Comparison of ENCODE assay signal across 22 cellular contexts in the genomic region with DNA sequence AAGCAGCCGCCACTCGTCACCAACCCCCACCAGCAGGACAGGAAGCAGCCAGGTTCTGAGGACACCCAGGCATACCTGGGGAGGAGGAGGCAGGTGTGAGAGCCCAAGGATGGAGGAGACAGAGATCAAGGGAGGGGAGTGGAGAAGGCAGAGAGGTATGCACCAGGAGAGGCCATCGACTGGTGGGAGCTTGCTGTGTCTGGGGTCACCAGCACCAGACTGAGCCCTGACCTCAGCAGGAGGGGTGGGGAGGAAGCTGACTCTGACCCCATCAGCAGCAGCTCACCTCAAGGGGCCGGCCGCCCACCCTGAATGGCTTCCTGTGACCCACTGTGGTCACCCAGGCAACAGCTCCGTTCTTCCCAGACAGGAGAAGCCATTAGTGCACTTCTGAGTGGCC. TPM values are rescaled to one million over a fixed set of nuclear protein-coding genes. Genes with fewer than 3 reads are reported as not detected.
DNase-seq lines count a peak whose midpoint lies in the region; ATAC-seq, FAIRE-seq and TF ChIP-seq lines count a peak whose summit lies in the region.
"Had no signal": no experiment of that assay in that cellular context is flagged by ENCODE, and none has a peak within 500 bp of the region (broad histone marks: within the 10 kb centered on the region; RNA-seq: fewer than 3 reads in every experiment).

No MANE protein-coding gene starts in this region.

- intact Hi-C loops in kidney (cut with DNase I): no loop called here
- intact Hi-C loops in stomach (cut with DNase I; ENCODE audit: low total_unique reads): no loop called here

- no peak overlapping the region for H2AFZ ChIP-seq in DND-41 (ENCODE audit: low read depth, low read length)
- H2AFZ ChIP-seq: GM23338 had no signal

- no peak for ATAC-seq in activated CD8-positive, alpha-beta memory T cell treated with anti-CD3 and anti-CD28 coated beads, Interleukin-2, amount 10 ng/mL, durations not matched to agents 7 days and 5 days
- ATAC-seq in DND-41 (ENCODE audit: insufficient read depth, low read depth) (no peak), HG03439 (IDR thresholded peaks at IDR 0.05; ENCODE audit: unreplicated experiment) (no peak)
- ATAC-seq: CD8-positive, alpha-beta T cell; GM23338; HCT116; Panc1 had no signal

- no peak for TF ChIP-seq POLR2A in stomach (IDR thresholded peaks at IDR 0.05)

- no peak for TF ChIP-seq CTCF in DND-41 (IDR thresholded peaks at IDR 0.05; ENCODE audit: borderline replicate concordance, extremely low read depth, low read length, poor library complexity, severe bottlenecking)
- TF ChIP-seq CTCF in kidney (IDR thresholded peaks at IDR 0.05; ENCODE audit: borderline replicate concordance, extremely low read depth, insufficient read depth): no peak
- no peak for TF ChIP-seq CTCF in stomach (IDR thresholded peaks at IDR 0.05)

- H3K4me3 ChIP-seq in DND-41 (ENCODE audit: low read depth in 1 of 2, low read length in 2 of 2) (no peak overlapping the region), kidney (ENCODE audit: low read length in 2 of 2) (no peak overlapping the region), stomach (no peak overlapping the region)
- H3K4me3 ChIP-seq: BLaER1 treated with 17β-estradiol and CSF1 and Interleukin-3, amounts not matched to agents 10 nM and 100 nM; GM23338; SJCRH30 had no signal

- H3K27me3 ChIP-seq in DND-41 (ENCODE audit: insufficient read depth, low read length, poor library complexity): no peaks in the 10 kb centered on the region
- H3K27me3 ChIP-seq in stomach: peaks cover 0 to 10% (median 0%) of the 10 kb centered on the region in 3 donors
- H3K27me3 ChIP-seq: SJCRH30 had no signal

- CTCF ChIA-PET in activated CD8-positive, alpha-beta memory T cell treated with anti-CD3 and anti-CD28 coated beads, Interleukin-2, amount 10 ng/mL, durations not matched to agents 7 days and 5 days (lab: Charles Lee): no interaction called here

- H3K4me3 Mint-ChIP-seq in activated CD8-positive, alpha-beta memory T cell treated with anti-CD3 and anti-CD28 coated beads, Interleukin-2, amount 10 ng/mL, durations not matched to agents 7 days and 5 days: no peak overlapping the region
- H3K4me3 Mint-ChIP-seq: CD8-positive, alpha-beta T cell; GM23338; IgD-negative memory B cell had no signal

- peaks cover 7% of the 10 kb centered on the region for H3K27me3 Mint-ChIP-seq in activated CD8-positive, alpha-beta memory T cell treated with anti-CD3 and anti-CD28 coated beads, Interleukin-2, amount 10 ng/mL, durations not matched to agents 7 days and 5 days

- no peaks in the 10 kb centered on the region; the same call in 1 of the 2 replicates for H4K20me1 ChIP-seq in DND-41 (ENCODE audit: insufficient read depth, low read length)

- H3K36me3 ChIP-seq in DND-41 (ENCODE audit: insufficient read depth, low read length): peaks cover 62% of the 10 kb centered on the region
- H3K36me3 ChIP-seq in kidney (ENCODE audit: control insufficient read depth in 1 of 2, insufficient read depth in 2 of 2, low read length in 2 of 2): no peaks in the 10 kb centered on the region
- H3K36me3 ChIP-seq in stomach: peaks cover 0 to 26% (median 0%) of the 10 kb centered on the region in 4 donors
- H3K36me3 ChIP-seq: BLaER1 treated with 17β-estradiol and CSF1 and Interleukin-3, amounts not matched to agents 10 nM and 100 nM; SJCRH30 had no signal

- WGBS in stomach, 5 donors: 42 to 55% (median 43%) methylated on average over 6 of the region's 6 CpGs

- FAIRE-seq in kidney (lab: Jason Lieb, UNC): no peak
- FAIRE-seq: G401.6, GM12892 had no signal

- H3K79me2 ChIP-seq in DND-41 (ENCODE audit: insufficient read depth, low read length): peaks cover 50% of the 10 kb centered on the region

- peak overlapping the region; percentile 49; the same call in 1 of the 2 replicates for H3K27ac ChIP-seq in DND-41 (ENCODE audit: low read length)
- H3K27ac ChIP-seq in kidney (ENCODE audit: low read depth in 2 of 2, low read length in 2 of 2): no peak overlapping the region
- H3K27ac ChIP-seq in stomach: no peak overlapping the region
- H3K27ac ChIP-seq: 22Rv1; BLaER1 treated with 17β-estradiol and CSF1 and Interleukin-3, amounts not matched to agents 10 nM and 100 nM; SJCRH30 had no signal

- H3K4me2 ChIP-seq in DND-41 (ENCODE audit: insufficient read depth, low read length): peak overlapping the region; percentile 21; the same call in 1 of the 2 replicates
- H3K4me2 ChIP-seq: BLaER1 treated with 17β-estradiol and CSF1 and Interleukin-3, amounts not matched to agents 10 nM and 100 nM; GM23338 had no signal

- peak; percentile 22 for DNase-seq in activated CD8-positive, alpha-beta memory T cell treated with anti-CD3 and anti-CD28 coated beads, Interleukin-2, amount 50 U/mL, for 48 hours
- DNase-seq in activated CD8-positive, alpha-beta memory T cell treated with anti-CD3 and anti-CD28 coated beads, Interleukin-2, amount 10 ng/mL, durations not matched to agents 7 days and 5 days: no peak
- DNase-seq in DND-41: no peak
- peak; percentile 44 for DNase-seq in kidney
- peak; percentile 7 for DNase-seq in stomach
- DNase-seq in effector CD4-positive, alpha-beta T cell: no peak
- no peak for DNase-seq in RPMI8226
- DNase-seq: CD8-positive, alpha-beta T cell; NCI-H1105 treated with DMSO at 0.1 percent for 48 hours; NCI-H2029 treated with DMSO at 0.1 percent for 48 hours; NCI-H2171; NCI-H524 treated with DMSO at 0.1 percent for 48 hours; SJCRH30 had no signal

- no peak for TF ChIP-seq EP300 in stomach (IDR thresholded peaks at IDR 0.05)

- no peaks in the 10 kb centered on the region for H3K9me3 Mint-ChIP-seq in activated CD8-positive, alpha-beta memory T cell treated with anti-CD3 and anti-CD28 coated beads, Interleukin-2, amount 10 ng/mL, durations not matched to agents 7 days and 5 days (ENCODE audit: low read depth)
- H3K9me3 Mint-ChIP-seq: CD8-positive, alpha-beta T cell had no signal

- peaks cover 21% of the 10 kb centered on the region for H3K4me1 ChIP-seq in DND-41 (ENCODE audit: insufficient read depth, low read length)
- H3K4me1 ChIP-seq in kidney (ENCODE audit: control insufficient read depth in 1 of 2, insufficient read depth in 1 of 2, low read depth in 1 of 2, low read length in 2 of 2): no peaks in the 10 kb centered on the region
- H3K4me1 ChIP-seq in stomach: peaks cover 0 to 8% (median 0%) of the 10 kb centered on the region in 4 donors
- H3K4me1 ChIP-seq: BLaER1 treated with 17β-estradiol and CSF1 and Interleukin-3, amounts not matched to agents 10 nM and 100 nM; SJCRH30 had no signal

- no peaks in the 10 kb centered on the region for H3K36me3 Mint-ChIP-seq in activated CD8-positive, alpha-beta memory T cell treated with anti-CD3 and anti-CD28 coated beads, Interleukin-2, amount 10 ng/mL, durations not matched to agents 7 days and 5 days
- H3K36me3 Mint-ChIP-seq: CD8-positive, alpha-beta T cell; IgD-negative memory B cell had no signal

- no peaks in the 10 kb centered on the region for H3K9me3 ChIP-seq in DND-41 (ENCODE audit: insufficient read depth, low read length, severe bottlenecking)
- peaks cover 0 to 2% of the 10 kb centered on the region in 2 donors for H3K9me3 ChIP-seq in kidney (ENCODE audit: control insufficient read depth in 1 of 2, low read length in 2 of 2)
- no peaks in the 10 kb centered on the region for H3K9me3 ChIP-seq in stomach
- H3K9me3 ChIP-seq: BLaER1 treated with 17β-estradiol and CSF1 and Interleukin-3, amounts not matched to agents 10 nM and 100 nM; SJCRH30 had no signal

- H3K27ac Mint-ChIP-seq in activated CD8-positive, alpha-beta memory T cell treated with anti-CD3 and anti-CD28 coated beads, Interleukin-2, amount 10 ng/mL, durations not matched to agents 7 days and 5 days: no peak overlapping the region
- H3K27ac Mint-ChIP-seq: CD8-positive, alpha-beta T cell; GM23338; IgD-negative memory B cell had no signal

- no peak overlapping the region for H3K9ac ChIP-seq in DND-41 (ENCODE audit: low read depth, low read length)
- no peak overlapping the region for H3K9ac ChIP-seq in kidney (ENCODE audit: low read length in 2 of 2)
- H3K9ac ChIP-seq: BLaER1 treated with 17β-estradiol and CSF1 and Interleukin-3, amounts not matched to agents 10 nM and 100 nM had no signal

- no peaks in the 10 kb centered on the region for H3K4me1 Mint-ChIP-seq in activated CD8-positive, alpha-beta memory T cell treated with anti-CD3 and anti-CD28 coated beads, Interleukin-2, amount 10 ng/mL, durations not matched to agents 7 days and 5 days
- H3K4me1 Mint-ChIP-seq: IgD-negative memory B cell had no signal

RNA-seq across cellular contexts. Expression of gene VIPR2, which starts 7.8 kb away (rescaled TPM):
- under 1 TPM in 1 of 2 experiments, not detected in 1; 0.05 TPM for total RNA-seq in activated CD8-positive, alpha-beta memory T cell treated with anti-CD3 and anti-CD28 coated beads, Interleukin-2, amount 10 ng/mL, durations not matched to agents 7 days and 5 days
- total RNA-seq in kidney (0.91 TPM), stomach (10 to 100 TPM in 3 of 5 donors, 1 to 10 TPM in 2; 1.2 to 25.4 (median 11.7) TPM)
- polyA plus RNA-seq in kidney (ENCODE audit: insufficient read depth, low read depth, low replicate concordance) (1.3 TPM), stomach (1 to 10 TPM; 1.6 to 5.7 (median 1.7) TPM)
- polyA plus RNA-seq: IgD-negative memory B cell had no signal

Comparison
In these comparisons a context has a peak if more than half of its experiments do, and no peak if none do; other contexts are left out.
1. DNase-seq: peak in activated CD8-positive, alpha-beta memory T cell treated with anti-CD3 and anti-CD28 coated beads, Interleukin-2, amount 50 U/mL, for 48 hours (single experiment), kidney (single experiment) and stomach (single experiment); none in activated CD8-positive, alpha-beta memory T cell treated with anti-CD3 and anti-CD28 coated beads, Interleukin-2, amount 10 ng/mL, durations not matched to agents 7 days and 5 days (single experiment), DND-41 (single experiment), effector CD4-positive, alpha-beta T cell (single experiment) and RPMI8226 (single experiment).